9 cellular contexts compared by ENCODE assay signal in the genomic region with DNA sequence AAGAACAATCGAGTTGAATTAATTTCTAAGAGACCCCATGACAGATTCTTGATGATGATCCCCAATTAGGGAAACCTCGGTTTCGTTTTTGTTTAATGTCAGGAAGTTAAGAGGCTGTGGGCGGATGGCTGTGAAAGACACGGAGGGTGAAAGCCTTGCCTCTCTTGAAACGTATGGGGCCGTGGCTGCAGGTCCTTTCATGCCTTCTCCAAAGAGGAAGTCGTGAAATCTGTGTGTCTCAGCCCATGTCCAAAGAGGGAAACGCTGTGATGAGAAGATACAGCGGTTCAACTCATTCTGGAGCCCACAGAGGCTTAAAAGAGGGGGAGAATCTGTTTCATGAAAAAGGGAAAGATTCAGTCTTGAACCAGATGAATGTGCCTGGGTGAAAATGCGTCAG. TPM values are rescaled to one million over a fixed set of nuclear protein-coding genes. Genes with fewer than 3 reads are reported as not detected.
DNase-seq lines count a peak whose midpoint lies in the region; ATAC-seq and TF ChIP-seq lines count a peak whose summit lies in the region.
"Had no signal": no experiment of that assay in that cellular context is flagged by ENCODE, and none has a peak within 500 bp of the region (broad histone marks: within the 10 kb centered on the region; RNA-seq: fewer than 3 reads in every experiment).

No MANE protein-coding gene starts in this region.

- H3K27me3 Mint-ChIP-seq in CD14-positive monocyte (ENCODE audit: low read depth in 3 of 3) (peaks cover 0 to 10% (median 4%) of the 10 kb centered on the region in 3 donors), T-helper 17 cell (no peaks in the 10 kb centered on the region)

- H3K27ac Mint-ChIP-seq in CD14-positive monocyte (peak overlapping the region; percentile 77 to 88 (median 85)), T-helper 17 cell (peak overlapping the region; percentile 100)

- DNase-seq in CD14-positive monocyte (ENCODE audit: low spot score) (peak; percentile 64), T-helper 17 cell (peak in 2 of 3 donors; percentile 14), substantia nigra (lab: John Stamatoyannopoulos, UW) (peak in 16 of 49 donors; percentile 6 to 40 (median 16)), NCI-H2196 (lab: John Stamatoyannopoulos, UW; ENCODE audit: unreplicated experiment) (no peak), NCI-H226 (no peak), NCI-H510A treated with DMSO at 0.1 percent for 48 hours (lab: John Stamatoyannopoulos, UW) (no peak)
- peak; percentile 23 for DNase-seq in effector CD8-positive, alpha-beta T cell (lab: John Stamatoyannopoulos, UW)

- H3K9me3 ChIP-seq in T-helper 17 cell (ENCODE audit: control insufficient read depth, low read length, poor library complexity, severe bottlenecking): no peaks in the 10 kb centered on the region

- H3K27ac ChIP-seq in substantia nigra (ENCODE audit: low read depth, low read length, poor library complexity, severe bottlenecking): peak overlapping the region; percentile 16
- H3K27ac ChIP-seq: C4-2B had no signal

- H3K4me1 Mint-ChIP-seq in CD14-positive monocyte (peaks cover 39% of the 10 kb centered on the region), T-helper 17 cell (peaks cover 36% of the 10 kb centered on the region)

- no peaks in the 10 kb centered on the region for H3K36me3 Mint-ChIP-seq in CD14-positive monocyte
- no peaks in the 10 kb centered on the region for H3K36me3 Mint-ChIP-seq in T-helper 17 cell (ENCODE audit: low read depth)

- peaks cover 0 to 4% (median under 1%) of the 10 kb centered on the region in 7 donors for H3K9me3 Mint-ChIP-seq in CD14-positive monocyte

- intact Hi-C loops in CD14-positive monocyte (cut with micrococcal nuclease): no loop called here

- peak; percentile 60 for ATAC-seq in HG02610 (IDR thresholded peaks at IDR 0.05; ENCODE audit: unreplicated experiment)
- ATAC-seq in T-helper 17 cell: peak; percentile 60

- H3K4me3 Mint-ChIP-seq in CD14-positive monocyte: peak overlapping the region; percentile 83 to 90
- peak overlapping the region; percentile 88 for H3K4me3 Mint-ChIP-seq in T-helper 17 cell

- TF ChIP-seq CTCF in CD14-positive monocyte (IDR thresholded peaks at IDR 0.05): no peak

RNA-seq across cellular contexts. Expression of a gene that starts 51.4 kb away (rescaled TPM):
- polyA plus RNA-seq in CD14-positive monocyte: under 1 TPM in 1 of 2 donors, not detected in 1; 0.04 TPM
- total RNA-seq in T-helper 17 cell: 100 to 1,000 TPM; 126 to 155 TPM

Comparison
In these comparisons a context has a peak if more than half of its experiments do, and no peak if none do; other contexts are left out.
1. DNase-seq: peak in CD14-positive monocyte (single experiment), T-helper 17 cell (2 of 3) and effector CD8-positive, alpha-beta T cell (single experiment); none in NCI-H2196 (single experiment), NCI-H226 (single experiment) and NCI-H510A treated with DMSO at 0.1 percent for 48 hours (single experiment).